In genomic region chr19:49085020-49085867, GRCh38 we compare ENCODE assay signal across 1 cellular context.
TF ChIP-seq lines count a peak whose summit lies in the region.

SNRNP70 (plus strand) TSS chr19:49085451; CDS start chr19:49086415, 964 bp downstream.

TF ChIP-seq in GM12878, 131 proteins besides CTCF, POLR2A, EP300 and RAD21 (continued from another document and continues in another):
- TF ChIP-seq ZNF687 (IDR thresholded peaks at IDR 0.05): peak; percentile 84
- peak; percentile 50; the same call in 1 of the 2 replicates for TF ChIP-seq IRF4 (IDR thresholded peaks at IDR 0.05; ENCODE audit: low read depth, low read length)
- no peak for TF ChIP-seq RBBP5 (conservative IDR thresholded peaks at IDR 0.05)
- 0 out of 2 replicates have a peak, but pooled peaks have one; percentile 60 for TF ChIP-seq HDAC2 (IDR thresholded peaks at IDR 0.05)
- peak; percentile 79 for TF ChIP-seq POLR2AphosphoS2 (IDR thresholded peaks at IDR 0.05; ENCODE audit: low read depth, low read length)
- TF ChIP-seq STAT1 (conservative IDR thresholded peaks at IDR 0.05): 0 out of 2 replicates have a peak, but pooled peaks have one; percentile 49
- peak; percentile 46 for TF ChIP-seq CREM (IDR thresholded peaks at IDR 0.05; ENCODE audit: low read depth)
- 0 out of 2 replicates have a peak, but pooled peaks have one; percentile 44 for TF ChIP-seq ZNF217 (IDR thresholded peaks at IDR 0.05)
- TF ChIP-seq TCF3 (IDR thresholded peaks at IDR 0.05; ENCODE audit: borderline replicate concordance, insufficient read depth, low read depth, low read length): 0 out of 2 replicates have a peak, but pooled peaks have one; percentile 60
- no peak for TF ChIP-seq ATF3 (IDR thresholded peaks at IDR 0.05; ENCODE audit: borderline replicate concordance, extremely low read depth, low read depth, low read length)
- TF ChIP-seq ELK1 (IDR thresholded peaks at IDR 0.05; ENCODE audit: low read depth, low read length): no peak
- TF ChIP-seq BCL3 (IDR thresholded peaks at IDR 0.05; ENCODE audit: borderline replicate concordance, insufficient read depth, low read depth, low read length, poor library complexity, severe bottlenecking): no peak
- TF ChIP-seq LARP7 (IDR thresholded peaks at IDR 0.05): peak; percentile 98
- no peak for TF ChIP-seq IRF5 (IDR thresholded peaks at IDR 0.05; ENCODE audit: borderline replicate concordance)
- peak; percentile 24 for TF ChIP-seq MEF2B (IDR thresholded peaks at IDR 0.05; ENCODE audit: partially characterized antibody, poor library complexity, severe bottlenecking)
- TF ChIP-seq ZBTB33 (IDR thresholded peaks at IDR 0.05): no peak; the same call in 1 of the 2 replicates
- peak; percentile 97 for TF ChIP-seq CHD2 (IDR thresholded peaks at IDR 0.05; ENCODE audit: borderline replicate concordance, low read depth, low read length)
- peak; percentile 79; the same call in 1 of the 2 replicates for TF ChIP-seq ESRRA (IDR thresholded peaks at IDR 0.05; ENCODE audit: low read length)
- no peak for TF ChIP-seq RAD51 (IDR thresholded peaks at IDR 0.05)
- TF ChIP-seq POLR2AphosphoS5 (IDR thresholded peaks at IDR 0.05; ENCODE audit: low read length): peak; percentile 96
- peak; percentile 53 for TF ChIP-seq HCFC1 (IDR thresholded peaks at IDR 0.05; ENCODE audit: low read length)
- TF ChIP-seq RELB (IDR thresholded peaks at IDR 0.05; ENCODE audit: low read depth): peak; percentile 64
- TF ChIP-seq BMI1 (IDR thresholded peaks at IDR 0.05; ENCODE audit: borderline replicate concordance): no peak
- TF ChIP-seq ASH2L (IDR thresholded peaks at IDR 0.05; ENCODE audit: borderline replicate concordance, low read depth): 0 out of 2 replicates have a peak, but pooled peaks have one; percentile 48
- TF ChIP-seq MTA2 (IDR thresholded peaks at IDR 0.05; ENCODE audit: low read depth): peak; percentile 33
- TF ChIP-seq GATAD2B (conservative IDR thresholded peaks at IDR 0.05; ENCODE audit: low read depth): peak; percentile 81; the same call in 1 of the 2 replicates
- peak; percentile 80 for TF ChIP-seq RUNX3 (IDR thresholded peaks at IDR 0.05; ENCODE audit: low read length)
- TF ChIP-seq MYC (IDR thresholded peaks at IDR 0.05; ENCODE audit: insufficient read depth, insufficient read length, insufficient replicate concordance, low read length, severe bottlenecking): peak; percentile 94
- no peak for TF ChIP-seq SMC3 (IDR thresholded peaks at IDR 0.05; ENCODE audit: borderline replicate concordance, low read length)
- no peak for TF ChIP-seq TBL1XR1 (IDR thresholded peaks at IDR 0.05; ENCODE audit: low read depth, low read length)
- peak; percentile 94; the same call in 1 of the 2 replicates for TF ChIP-seq RB1 (IDR thresholded peaks at IDR 0.05; ENCODE audit: borderline replicate concordance)
- TF ChIP-seq TARDBP (IDR thresholded peaks at IDR 0.05; ENCODE audit: borderline replicate concordance): peak; percentile 22
- TF ChIP-seq YY1 (IDR thresholded peaks at IDR 0.05; ENCODE audit: low read depth, low read length): peak; percentile 66; the same call in 1 of the 2 replicates
- TF ChIP-seq ETV6 (conservative IDR thresholded peaks at IDR 0.05 in 1 of 2, IDR thresholded peaks at IDR 0.05 in 1 of 2; ENCODE audit: borderline replicate concordance in 1 of 2, low read depth in 1 of 2): 0 out of 4 replicates have a peak, but pooled peaks of 1 of the 2 experiments have one; percentile 38
- TF ChIP-seq SMAD1 (IDR thresholded peaks at IDR 0.05; ENCODE audit: low read depth, partially characterized antibody): no peak
- TF ChIP-seq KDM1A (IDR thresholded peaks at IDR 0.05; ENCODE audit: borderline replicate concordance): no peak
- TF ChIP-seq SIX5 (IDR thresholded peaks at IDR 0.05; ENCODE audit: low read depth, low read length, severe bottlenecking): no peak
- TF ChIP-seq ZBTB11 (CRISPR knock-in tag; IDR thresholded peaks at IDR 0.05): no peak
- peak; percentile 95 for TF ChIP-seq SMAD5 (IDR thresholded peaks at IDR 0.05; ENCODE audit: low read depth)
- peak; percentile 99 for TF ChIP-seq IKZF1 (conservative IDR thresholded peaks at IDR 0.05)
- no peak for TF ChIP-seq IRF3 (IDR thresholded peaks at IDR 0.05)
- TF ChIP-seq FOXK2 (IDR thresholded peaks at IDR 0.05): peak; percentile 39; the same call in 1 of the 2 replicates
- TF ChIP-seq NR2C1 (IDR thresholded peaks at IDR 0.05): peak; percentile 36
- no peak for TF ChIP-seq CHD4 (IDR thresholded peaks at IDR 0.05)
- no peak for TF ChIP-seq SPI1 (IDR thresholded peaks at IDR 0.05; ENCODE audit: borderline replicate concordance, insufficient read depth, low read depth, low read length)
- no peak for TF ChIP-seq SREBF1 (IDR thresholded peaks at IDR 0.05; ENCODE audit: low read length)
- TF ChIP-seq TAF1 (IDR thresholded peaks at IDR 0.05; ENCODE audit: borderline replicate concordance, low read depth, low read length): peak; percentile 95
- TF ChIP-seq CBX3 (IDR thresholded peaks at IDR 0.05; ENCODE audit: borderline replicate concordance, low read depth): no peak
- TF ChIP-seq NBN (IDR thresholded peaks at IDR 0.05): peak; percentile 80
- TF ChIP-seq BCL11A (IDR thresholded peaks at IDR 0.05; ENCODE audit: low read depth, low read length): no peak
